8 cellular contexts compared by ENCODE assay signal in the genomic region with DNA sequence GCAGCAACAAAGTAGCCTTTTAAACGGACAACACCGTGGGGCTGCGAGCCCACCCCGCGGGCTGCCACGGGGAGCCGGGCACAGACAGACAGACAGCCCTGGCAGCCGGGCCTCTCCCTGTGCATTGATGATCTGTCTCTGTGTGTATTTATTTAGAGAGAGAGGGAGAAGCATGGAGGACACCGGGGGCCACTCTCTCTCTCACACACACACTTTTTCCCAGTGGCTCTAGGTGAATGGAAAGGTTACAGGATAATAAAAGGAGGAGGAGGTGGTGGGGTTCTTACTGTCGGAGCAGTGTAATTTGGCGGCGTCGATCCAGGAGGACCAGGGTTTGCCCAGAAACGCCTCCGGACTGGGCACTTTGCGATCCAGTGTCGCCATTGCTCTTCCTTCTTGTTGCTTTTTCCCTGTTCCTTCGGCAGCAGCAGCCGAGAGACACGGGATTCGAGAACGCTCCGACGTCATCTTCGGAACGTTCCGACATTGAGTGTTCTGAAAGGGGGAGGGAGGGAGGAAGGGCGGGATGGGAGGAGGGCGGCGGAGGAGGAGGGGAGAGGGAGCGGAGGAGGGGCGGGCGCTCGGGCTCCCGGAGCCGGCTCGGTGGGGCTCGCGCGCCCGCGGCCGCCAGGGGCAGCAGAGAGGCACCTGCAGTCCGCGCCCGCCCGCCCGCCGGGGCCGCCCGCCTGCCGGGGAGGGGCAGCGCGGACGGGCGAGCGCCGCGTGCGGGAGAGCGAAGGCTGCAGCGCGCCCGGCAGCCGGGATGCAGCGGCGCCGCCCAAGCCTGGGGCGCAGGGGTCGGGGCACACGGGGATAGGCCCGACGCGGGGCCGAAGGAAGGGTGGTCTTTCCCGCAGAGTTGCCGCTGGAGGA. TPM values are rescaled to one million over a fixed set of nuclear protein-coding genes. Genes with fewer than 3 reads are reported as not detected.
A peak's percentile ranks its signal among the peaks of the same experiment; 100 is the strongest.
DNase-seq lines count a peak whose midpoint lies in the region; ATAC-seq and TF ChIP-seq lines count a peak whose summit lies in the region.

A gene with protein sequence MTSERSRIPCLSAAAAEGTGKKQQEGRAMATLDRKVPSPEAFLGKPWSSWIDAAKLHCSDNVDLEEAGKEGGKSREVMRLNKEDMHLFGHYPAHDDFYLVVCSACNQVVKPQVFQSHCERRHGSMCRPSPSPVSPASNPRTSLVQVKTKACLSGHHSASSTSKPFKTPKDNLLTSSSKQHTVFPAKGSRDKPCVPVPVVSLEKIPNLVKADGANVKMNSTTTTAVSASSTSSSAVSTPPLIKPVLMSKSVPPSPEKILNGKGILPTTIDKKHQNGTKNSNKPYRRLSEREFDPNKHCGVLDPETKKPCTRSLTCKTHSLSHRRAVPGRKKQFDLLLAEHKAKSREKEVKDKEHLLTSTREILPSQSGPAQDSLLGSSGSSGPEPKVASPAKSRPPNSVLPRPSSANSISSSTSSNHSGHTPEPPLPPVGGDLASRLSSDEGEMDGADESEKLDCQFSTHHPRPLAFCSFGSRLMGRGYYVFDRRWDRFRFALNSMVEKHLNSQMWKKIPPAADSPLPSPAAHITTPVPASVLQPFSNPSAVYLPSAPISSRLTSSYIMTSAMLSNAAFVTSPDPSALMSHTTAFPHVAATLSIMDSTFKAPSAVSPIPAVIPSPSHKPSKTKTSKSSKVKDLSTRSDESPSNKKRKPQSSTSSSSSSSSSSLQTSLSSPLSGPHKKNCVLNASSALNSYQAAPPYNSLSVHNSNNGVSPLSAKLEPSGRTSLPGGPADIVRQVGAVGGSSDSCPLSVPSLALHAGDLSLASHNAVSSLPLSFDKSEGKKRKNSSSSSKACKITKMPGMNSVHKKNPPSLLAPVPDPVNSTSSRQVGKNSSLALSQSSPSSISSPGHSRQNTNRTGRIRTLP (minus strand): TSS at position 509 of the 873 bp plus-strand sequence. CDS start 41 bp downstream, at position 468.

- peaks cover 15% of the 10 kb centered on the region for H3K79me2 ChIP-seq in smooth muscle cell (ENCODE audit: low read depth)

- peaks cover 8% of the 10 kb centered on the region for H3K9me3 Mint-ChIP-seq in WTC11
- no peaks in the 10 kb centered on the region for H3K9me3 Mint-ChIP-seq in immature natural killer cell

- WGBS in smooth muscle cell (ENCODE audit: low lambda C conversion rate): 1% methylated on average over 26 of the region's 77 CpGs

- no peaks in the 10 kb centered on the region for H3K9me3 ChIP-seq in smooth muscle cell (replicated peaks; ENCODE audit: low read depth)

- H3K9ac ChIP-seq in smooth muscle cell (ENCODE audit: low read depth): peak within 1 kb of the TSS; percentile 98

- H3K4me3 Mint-ChIP-seq in WTC11 (peak within 1 kb of the TSS; percentile 98), immature natural killer cell (peak within 1 kb of the TSS; percentile 95 to 100 (median 98))

- no peaks in the 10 kb centered on the region for H3K36me3 ChIP-seq in smooth muscle cell (ENCODE audit: low read depth)

- peaks cover 8% of the 10 kb centered on the region for H3K4me1 ChIP-seq in smooth muscle cell (ENCODE audit: low read depth)

- H2AFZ ChIP-seq in smooth muscle cell (ENCODE audit: low read depth): peak within 1 kb of the TSS; percentile 100

- H3F3A ChIP-seq in smooth muscle cell (ENCODE audit: low read depth): no peaks in the 10 kb centered on the region

- H3K27me3 ChIP-seq in smooth muscle cell (ENCODE audit: low read depth): no peaks in the 10 kb centered on the region

- TF ChIP-seq CTCF in WTC11 (IDR thresholded peaks at IDR 0.05) (peak; percentile 52; the same call in 1 of the 2 replicates), cardiac fibroblast (IDR thresholded peaks at IDR 0.05; ENCODE audit: low read depth, low read length) (peak; percentile 7), smooth muscle cell (IDR thresholded peaks at IDR 0.05; ENCODE audit: borderline replicate concordance, insufficient read depth, poor library complexity, severe bottlenecking) (peak; percentile 46)

- H3K27me3 Mint-ChIP-seq in WTC11 (ENCODE audit: low read depth) (peaks cover 10% of the 10 kb centered on the region), immature natural killer cell (ENCODE audit: low read depth in 3 of 3) (peaks cover 0 to 8% (median 8%) of the 10 kb centered on the region in 3 donors)

- H3K27ac Mint-ChIP-seq in WTC11 (peak within 1 kb of the TSS; percentile 99), immature natural killer cell (peak within 1 kb of the TSS; percentile 87 to 99 (median 94))

- peak within 1 kb of the TSS; percentile 77 to 84 for H3K4me3 ChIP-seq in cardiac fibroblast (replicated peaks in 1 of 2; ENCODE audit: low read depth in 2 of 2, low read length in 2 of 2)
- H3K4me3 ChIP-seq in smooth muscle cell: peak within 1 kb of the TSS; percentile 91

- no peaks in the 10 kb centered on the region for H4K20me1 ChIP-seq in smooth muscle cell (ENCODE audit: low read depth)

- TF ChIP-seq POLR2A in GM18505 (IDR thresholded peaks at IDR 0.05; ENCODE audit: borderline replicate concordance, extremely low read depth, insufficient read depth, insufficient read length): no peak

- DNase-seq in NCI-H345 (lab: John Stamatoyannopoulos, UW) (peak; percentile 93), WTC11 (ENCODE audit: low spot score) (peak; percentile 95), cardiac fibroblast (ENCODE audit: low read depth in 2 of 2) (peak; percentile 97 to 98), immature natural killer cell (peak; percentile 86 to 89 (median 89)), smooth muscle cell (lab: John Stamatoyannopoulos, UW; ENCODE audit: unreplicated experiment) (peak; percentile 76), GF-D8 (lab: John Stamatoyannopoulos, UW) (no peak)

- peaks cover 34% of the 10 kb centered on the region for H3K36me3 Mint-ChIP-seq in WTC11
- peaks cover 5 to 18% (median 9%) of the 10 kb centered on the region in 3 donors for H3K36me3 Mint-ChIP-seq in immature natural killer cell

- peak within 1 kb of the TSS; percentile 87 for H3K27ac ChIP-seq in smooth muscle cell (ENCODE audit: low read depth)

- peak; percentile 88 for ATAC-seq in GM18505 (IDR thresholded peaks at IDR 0.05; ENCODE audit: unreplicated experiment)
- peak; percentile 94 for ATAC-seq in HG03139 (IDR thresholded peaks at IDR 0.05; ENCODE audit: unreplicated experiment)
- peak; percentile 87 for ATAC-seq in WTC11

- POLR2A ChIA-PET in WTC11 (lab: Charles Lee): interaction anchor here (0.8 to 1.2 kb wide), 2 partner anchors 187 to 220 kb away, joined by 3 to 11 read pairs; no protein-coding TSS in a partner anchor

- peaks cover 60% of the 10 kb centered on the region for H3K4me1 Mint-ChIP-seq in WTC11
- H3K4me1 Mint-ChIP-seq in immature natural killer cell: peaks cover 54 to 59% of the 10 kb centered on the region in 2 donors

- CTCF ChIA-PET in WTC11 (lab: Charles Lee): interaction anchor here (0.6 to 5.7 kb wide), 38 partner anchors 11 to 345 kb away, joined by 3 to 33 read pairs (median 4); partner anchors contain the start of genes CDHR3, EFCAB10 and SYPL1

- peak within 1 kb of the TSS; percentile 100 for H3K4me2 ChIP-seq in smooth muscle cell

TF ChIP-seq in WTC11, 78 proteins besides CTCF, POLR2A, EP300 and RAD21 (continues in another document):
- TF ChIP-seq PRRX2 (CRISPR knock-in tag; IDR thresholded peaks at IDR 0.05) (no peak), ZNF281 (CRISPR knock-in tag; IDR thresholded peaks at IDR 0.05) (no peak), TP53 (CRISPR knock-in tag; IDR thresholded peaks at IDR 0.05) (0 out of 2 replicates have a peak, but pooled peaks have one; percentile 34), NFE2L1 (CRISPR knock-in tag; IDR thresholded peaks at IDR 0.05) (no peak), MXD4 (CRISPR knock-in tag; IDR thresholded peaks at IDR 0.05; ENCODE audit: borderline replicate concordance) (no peak), NR2C2 (CRISPR knock-in tag; IDR thresholded peaks at IDR 0.05) (no peak), ATF3 (CRISPR knock-in tag; conservative IDR thresholded peaks at IDR 0.05) (no peak), MYBL2 (CRISPR knock-in tag; IDR thresholded peaks at IDR 0.05) (no peak), CDX4 (CRISPR knock-in tag; IDR thresholded peaks at IDR 0.05; ENCODE audit: borderline replicate concordance) (no peak)
- TF ChIP-seq, protein P1, sequence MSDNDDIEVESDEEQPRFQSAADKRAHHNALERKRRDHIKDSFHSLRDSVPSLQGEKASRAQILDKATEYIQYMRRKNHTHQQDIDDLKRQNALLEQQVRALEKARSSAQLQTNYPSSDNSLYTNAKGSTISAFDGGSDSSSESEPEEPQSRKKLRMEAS (CRISPR knock-in tag; IDR thresholded peaks at IDR 0.05): peak; percentile 22; the same call in 1 of the 2 replicates

RNA-seq across cellular contexts. Expression of the gene that starts here (rescaled TPM):
- total RNA-seq in WTC11 (2021) (36.0 to 38.5 TPM (median 37.7 TPM) in 3 replicates), smooth muscle cell (3.3 and 16.3 TPM in 2 replicates)
- polyA plus RNA-seq in immature natural killer cell (10 to 100 TPM in 2 of 3 donors, 1 to 10 TPM in 1; 3.8 to 21.1 (median 11.9) TPM), smooth muscle cell (4.4 and 7.3 TPM in 2 replicates)
